Comparison of ENCODE assay signal across 18 cellular contexts in genomic region chr17:78559749-78560368, GRCh38. TPM values are rescaled to one million over a fixed set of nuclear protein-coding genes. Genes with fewer than 3 reads are reported as not detected.
DNase-seq lines count a peak whose midpoint lies in the region; ATAC-seq and TF ChIP-seq lines count a peak whose summit lies in the region.
"Had no signal": no experiment of that assay in that cellular context is flagged by ENCODE, and none has a peak within 500 bp of the region (broad histone marks: within the 10 kb centered on the region; RNA-seq: fewer than 3 reads in every experiment).

No MANE protein-coding gene starts in this region.

- DNase-seq in GM06990 (ENCODE audit: extremely low read depth, insufficient read length) (no peak), NCI-H774 (lab: John Stamatoyannopoulos, UW) (peak; percentile 19), foreskin keratinocyte (no peak), D341Med (ENCODE audit: low spot score) (no peak), NCI-H2107 (lab: John Stamatoyannopoulos, UW) (no peak)
- DNase-seq: activated naive CD8-positive, alpha-beta T cell treated with anti-CD3 and anti-CD28 coated beads, Interleukin-2, amount 50 U/mL, for 24 hours; activated T-cell treated with anti-CD3 and anti-CD28 coated beads for 4 hours; BE2C; hippocampal formation; Kasumi-1; NCI-H2081 treated with DMSO at 0.1 percent for 48 hours; nephron progenitor cell; stimulated activated naive CD4-positive, alpha-beta T cell treated with Interleukin-2 at 50 U/mL for 16 hours had no signal

- H3K27me3 ChIP-seq in GM06990 (replicated peaks; ENCODE audit: control insufficient read depth, insufficient read depth, low read length): no peaks in the 10 kb centered on the region; the same call in 1 of the 2 replicates
- peaks cover 9% of the 10 kb centered on the region for H3K27me3 ChIP-seq in foreskin keratinocyte
- H3K27me3 ChIP-seq: BE2C had no signal

- TF ChIP-seq CTCF in C4-2B (conservative IDR thresholded peaks at IDR 0.05) (peak; percentile 60), GM06990 (IDR thresholded peaks at IDR 0.05; ENCODE audit: insufficient read depth, low read length, poor library complexity, severe bottlenecking) (peak; percentile 67), foreskin keratinocyte (conservative IDR thresholded peaks at IDR 0.05) (peak; percentile 57)

- ATAC-seq in foreskin keratinocyte: no peak
- no peak for ATAC-seq in HG03139 (IDR thresholded peaks at IDR 0.05; ENCODE audit: unreplicated experiment)
- no peak for ATAC-seq in GM18867 (IDR thresholded peaks at IDR 0.05; ENCODE audit: unreplicated experiment)
- ATAC-seq: activated naive CD8-positive, alpha-beta T cell treated with anti-CD3 and anti-CD28 coated beads, Interleukin-2, amount 50 U/mL, for 24 hours; right cardiac atrium had no signal

- no peak overlapping the region for H3K4me3 ChIP-seq in GM06990 (replicated peaks; ENCODE audit: low read depth, low read length)
- H3K4me3 ChIP-seq: esophagus muscularis mucosa had no signal

- no peaks in the 10 kb centered on the region for H3K36me3 ChIP-seq in GM06990 (ENCODE audit: control insufficient read depth, insufficient read depth, low read length)
- H3K36me3 ChIP-seq: BE2C, esophagus muscularis mucosa had no signal

- peaks cover 11% of the 10 kb centered on the region for H3K4me1 ChIP-seq in foreskin keratinocyte
- H3K4me1 ChIP-seq: BE2C had no signal

- no peak overlapping the region for H3K27ac ChIP-seq in C4-2B
- H3K27ac ChIP-seq in foreskin keratinocyte: no peak overlapping the region
- H3K27ac ChIP-seq: esophagus muscularis mucosa had no signal

RNA-seq across cellular contexts. Expression of gene DNAH17, which starts 17.3 kb away (rescaled TPM):
- total RNA-seq in foreskin keratinocyte: 0.07 and 0.10 TPM in 2 replicates
- 0.04 and 0.06 TPM in 2 replicates for polyA plus RNA-seq in foreskin keratinocyte
- total RNA-seq: esophagus muscularis mucosa had no signal
